ENCODE assay signal across 1 cellular context in genomic region chr6:160247457-160247883, GRCh38.
TF ChIP-seq lines count a peak whose summit lies in the region.

No MANE protein-coding gene starts in this region.

TF ChIP-seq in WTC11, 78 proteins besides CTCF, POLR2A, EP300 and RAD21 (continued from another document):
- TF ChIP-seq E2F1 (CRISPR knock-in tag; IDR thresholded peaks at IDR 0.05) = no peak
- no peak for TF ChIP-seq USF1 (CRISPR knock-in tag; IDR thresholded peaks at IDR 0.05)
- no peak for TF ChIP-seq TEAD1 (CRISPR knock-in tag; IDR thresholded peaks at IDR 0.05)
- TF ChIP-seq MYBL2 (CRISPR knock-in tag; IDR thresholded peaks at IDR 0.05) = no peak
- no peak for TF ChIP-seq ZNF232 (CRISPR knock-in tag; IDR thresholded peaks at IDR 0.05)
